30 cellular contexts compared by ENCODE assay signal in the genomic region with DNA sequence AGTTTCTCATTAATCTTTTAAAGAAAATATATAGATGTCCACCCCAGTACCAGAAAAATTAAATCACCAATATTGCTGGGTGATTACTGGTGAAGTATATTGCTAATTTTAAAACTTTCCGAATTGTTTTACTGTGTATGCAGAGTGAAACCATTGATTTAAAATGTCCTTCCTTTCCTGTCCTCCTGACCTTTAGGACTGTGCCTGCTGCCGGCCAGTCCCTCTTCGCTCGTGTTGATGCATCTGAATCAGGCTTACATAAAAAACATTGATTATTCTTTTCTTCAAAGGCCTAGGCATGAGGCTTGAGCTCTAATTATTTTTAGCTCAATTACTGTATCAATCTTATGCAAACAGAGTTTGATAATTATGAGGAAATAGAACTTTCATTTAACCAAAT.
"Had no signal": no experiment of that assay in that cellular context is flagged by ENCODE, and none has a peak within 500 bp of the region (broad histone marks: within the 10 kb centered on the region; RNA-seq: fewer than 3 reads in every experiment).

No MANE protein-coding gene starts in this region.

- H3K4me1 Mint-ChIP-seq: activated B cell treated with CpG ODN at 0.5 μM for 24 hours; central memory CD8-positive, alpha-beta T cell; T-cell had no signal

- H3K36me3 Mint-ChIP-seq: activated CD4-positive, alpha-beta memory T cell treated with anti-CD3 and anti-CD28 coated beads for 36 hours; activated naive CD8-positive, alpha-beta T cell; brain; T-cell had no signal

- H3K9me3 Mint-ChIP-seq: activated CD4-positive, alpha-beta T cell treated with anti-CD3 and anti-CD28 coated beads, Interleukin-2, amount 10 ng/mL, durations not matched to agents 24 days and 14 days; brain had no signal

- H3K36me3 ChIP-seq: Peyer's patch, SJSA1 had no signal

- H3K27me3 Mint-ChIP-seq: activated B cell treated with CpG ODN at 0.5 μM for 24 hours; activated CD4-positive, alpha-beta memory T cell treated with anti-CD3 and anti-CD28 coated beads for 36 hours; activated CD4-positive, alpha-beta T cell treated with anti-CD3 and anti-CD28 coated beads, Interleukin-2, amount 10 ng/mL, durations not matched to agents 24 days and 14 days; activated naive CD8-positive, alpha-beta T cell; central memory CD8-positive, alpha-beta T cell; T-cell had no signal

- H3K4me3 Mint-ChIP-seq: activated B cell treated with CpG ODN at 0.5 μM for 24 hours; activated CD4-positive, alpha-beta memory T cell treated with anti-CD3 and anti-CD28 coated beads for 36 hours; activated CD4-positive, alpha-beta T cell treated with anti-CD3 and anti-CD28 coated beads, Interleukin-2, amount 10 ng/mL, durations not matched to agents 24 days and 14 days; activated naive CD8-positive, alpha-beta T cell; activated T-cell treated with anti-CD3 and anti-CD28 coated beads, Interleukin-2, amount 50 U/mL, for 4 hours; brain; central memory CD8-positive, alpha-beta T cell; T-cell had no signal

- DNase-seq: activated B cell treated with CpG ODN at 0.5 μM for 24 hours; activated CD4-positive, alpha-beta memory T cell treated with anti-CD3 and anti-CD28 coated beads for 36 hours; activated CD4-positive, alpha-beta T cell treated with anti-CD3 and anti-CD28 coated beads for 1 hour; activated CD4-positive, alpha-beta T cell treated with anti-CD3 and anti-CD28 coated beads, Interleukin-2, amount 10 ng/mL, durations not matched to agents 24 days and 14 days; activated CD8-positive, alpha-beta memory T cell treated with anti-CD3 and anti-CD28 coated beads for 24 hours; activated effector memory CD4-positive, alpha-beta T cell treated with anti-CD3 and anti-CD28 coated beads, Interleukin-2, amount 50 U/mL, for 16 hours; activated naive CD4-positive, alpha-beta T cell treated with Interleukin-2 at 50 U/mL for 16 hours; activated T-cell treated with anti-CD3 and anti-CD28 coated beads, Interleukin-2, amount 50 U/mL, for 4 hours; amygdala; NCI-H1048; NCI-H1694; NCI-H2029; NCI-H2107; NCI-H2171 treated with DMSO at 0.1 percent for 48 hours; NCI-H345; NCI-H510A; NCI-H526 treated with DMSO at 0.1 percent for 48 hours; NCI-H82; NK-92 treated with Interleukin-12 subunit alpha and Interleukin-12 subunit beta, amount 100 ng/mL, for 24 hours; Peyer's patch; Right ventricle myocardium superior; T-cell; T-helper 2 cell; T1000 had no signal

- H3K4me1 ChIP-seq: Peyer's patch, SJSA1 had no signal

- FAIRE-seq: astrocyte had no signal

- ATAC-seq: activated T-cell treated with anti-CD3 and anti-CD28 coated beads, Interleukin-2, amount 50 U/mL, for 4 hours; T-cell had no signal

- H3K27ac ChIP-seq: Peyer's patch, RWPE1, SJSA1 had no signal

- H3K9me3 ChIP-seq: Peyer's patch, SJSA1 had no signal

- H3K27ac Mint-ChIP-seq: activated B cell treated with CpG ODN at 0.5 μM for 24 hours; activated CD4-positive, alpha-beta memory T cell treated with anti-CD3 and anti-CD28 coated beads for 36 hours; activated CD4-positive, alpha-beta T cell treated with anti-CD3 and anti-CD28 coated beads, Interleukin-2, amount 10 ng/mL, durations not matched to agents 24 days and 14 days; activated naive CD8-positive, alpha-beta T cell; brain; T-cell had no signal

- H3K27me3 ChIP-seq: Peyer's patch, SJSA1 had no signal

- H3K4me3 ChIP-seq: Peyer's patch, SJSA1 had no signal
